Comparison of ENCODE assay signal across 34 cellular contexts in genomic region chr5:115835481-115835880, GRCh38. TPM values are rescaled to one million over a fixed set of nuclear protein-coding genes. Genes with fewer than 3 reads are reported as not detected.
"Had no signal": no experiment of that assay in that cellular context is flagged by ENCODE, and none has a peak within 500 bp of the region (broad histone marks: within the 10 kb centered on the region; RNA-seq: fewer than 3 reads in every experiment).

No MANE protein-coding gene starts in this region.

- DNase-seq: activated CD4-positive, alpha-beta memory T cell treated with anti-CD3 and anti-CD28 coated beads for 36 hours; activated CD4-positive, alpha-beta T cell treated with anti-CD3 and anti-CD28 coated beads, Interleukin-2, amount 10 ng/mL, durations not matched to agents 24 days and 14 days; activated CD4-positive, CD25-positive, alpha-beta regulatory T cell treated with anti-CD3 and anti-CD28 coated beads, Interleukin-2, amount 50 U/mL, for 72 hours; activated CD8-positive, alpha-beta memory T cell treated with anti-CD3 and anti-CD28 coated beads, Interleukin-2, amount 50 U/mL, for 4 hours; activated gamma-delta T cell treated with Interleukin-2 at 50 U/mL for 16 hours; activated T-cell treated with anti-CD3 and anti-CD28 coated beads, Interleukin-2, amount 50 U/mL, for 1 hour; adrenal gland; aorta; body of pancreas; cerebellar nuclear complex; dorsolateral prefrontal cortex; effector memory CD4-positive, alpha-beta T cell; erythroblast; gastrocnemius medialis; glutamatergic neuron; islet precursor cell; left cardiac atrium; mammary epithelial cell; ovary; stimulated activated CD4-positive, alpha-beta T cell treated with anti-CD3 and anti-CD28 coated beads, Interleukin-12 subunit alpha, Interleukin-12 subunit beta, amount 100 ng/mL, for 4 hours; stimulated activated CD4-positive, alpha-beta T cell treated with anti-CD3 and anti-CD28 coated beads, Interleukin-4, amount 100 ng/mL, for 1 hour; T1000; WERI-Rb-1 had no signal

- H3K27me3 ChIP-seq: adrenal gland, body of pancreas, dorsolateral prefrontal cortex, gastrocnemius medialis, hepatocyte, neutrophil, ovary, tibial nerve had no signal

- H3K4me2 ChIP-seq: hepatocyte had no signal

- ATAC-seq: activated naive CD4-positive, alpha-beta T cell treated with anti-CD3 and anti-CD28 coated beads, Interleukin-2, amount 50 U/mL, for 72 hours; activated T-helper 17 cell treated with anti-CD3 and anti-CD28 coated beads, Interleukin-2, amount 50 U/mL, for 72 hours; body of pancreas; gastrocnemius medialis; left cardiac atrium; sciatic nerve had no signal

- H3K4me3 ChIP-seq: adrenal gland, body of pancreas, coronary artery, dorsolateral prefrontal cortex, gastrocnemius medialis, hepatocyte, ovary, skin epidermis, tibial nerve had no signal

- H3K4me3 Mint-ChIP-seq: activated CD4-positive, alpha-beta memory T cell treated with anti-CD3 and anti-CD28 coated beads for 36 hours; activated CD4-positive, alpha-beta T cell treated with anti-CD3 and anti-CD28 coated beads, Interleukin-2, amount 10 ng/mL, durations not matched to agents 24 days and 14 days; activated T-helper 17 cell treated with anti-CD3 and anti-CD28 coated beads, Interleukin-2, amount 50 U/mL, for 72 hours; nephron; T-helper 1 cell treated with Interleukin-12 subunit alpha and Interleukin-12 subunit beta and Interleukin-4 antibody, amounts not matched to agents 30 μg/mL and 1 μg/mL, for 36 hours had no signal

- H3K27ac Mint-ChIP-seq: activated CD4-positive, alpha-beta memory T cell treated with anti-CD3 and anti-CD28 coated beads for 36 hours; activated CD4-positive, alpha-beta T cell treated with anti-CD3 and anti-CD28 coated beads, Interleukin-2, amount 10 ng/mL, durations not matched to agents 24 days and 14 days; activated naive CD4-positive, alpha-beta T cell treated with anti-CD3 and anti-CD28 coated beads, Interleukin-2, amount 50 U/mL, for 72 hours; activated T-helper 17 cell treated with anti-CD3 and anti-CD28 coated beads, Interleukin-2, amount 50 U/mL, for 72 hours; nephron; progenitor cell of endocrine pancreas; T-helper 1 cell treated with Interleukin-12 subunit alpha and Interleukin-12 subunit beta and Interleukin-4 antibody, amounts not matched to agents 30 μg/mL and 1 μg/mL, for 36 hours had no signal

- H2AFZ ChIP-seq: hepatocyte had no signal

- H3K27me3 Mint-ChIP-seq: activated CD4-positive, alpha-beta memory T cell treated with anti-CD3 and anti-CD28 coated beads for 36 hours; activated CD4-positive, alpha-beta T cell treated with anti-CD3 and anti-CD28 coated beads, Interleukin-2, amount 10 ng/mL, durations not matched to agents 24 days and 14 days; activated T-helper 17 cell treated with anti-CD3 and anti-CD28 coated beads, Interleukin-2, amount 50 U/mL, for 72 hours; progenitor cell of endocrine pancreas had no signal

- H3K27ac ChIP-seq: adrenal gland, body of pancreas, coronary artery, dorsolateral prefrontal cortex, gastrocnemius medialis, hepatocyte, neutrophil, ovary, skin epidermis, tibial nerve, WERI-Rb-1 had no signal

- H3K9me3 Mint-ChIP-seq: activated CD4-positive, alpha-beta memory T cell treated with anti-CD3 and anti-CD28 coated beads for 36 hours; activated CD4-positive, alpha-beta T cell treated with anti-CD3 and anti-CD28 coated beads, Interleukin-2, amount 10 ng/mL, durations not matched to agents 24 days and 14 days; activated naive CD4-positive, alpha-beta T cell treated with anti-CD3 and anti-CD28 coated beads, Interleukin-2, amount 50 U/mL, for 72 hours; activated T-helper 17 cell treated with anti-CD3 and anti-CD28 coated beads, Interleukin-2, amount 50 U/mL, for 72 hours; nephron; T-helper 1 cell treated with Interleukin-12 subunit alpha and Interleukin-12 subunit beta and Interleukin-4 antibody, amounts not matched to agents 30 μg/mL and 1 μg/mL, for 36 hours had no signal

- H3K36me3 ChIP-seq: ovary had no signal

RNA-seq across cellular contexts. Expression of gene CDO1, which starts 19.0 kb away (rescaled TPM):
- total RNA-seq: activated T-helper 17 cell treated with anti-CD3 and anti-CD28 coated beads, Interleukin-2, amount 50 U/mL, for 72 hours had no signal
- polyA plus RNA-seq: mammary epithelial cell had no signal
